ENCODE assay signal across 11 cellular contexts in the genomic region with DNA sequence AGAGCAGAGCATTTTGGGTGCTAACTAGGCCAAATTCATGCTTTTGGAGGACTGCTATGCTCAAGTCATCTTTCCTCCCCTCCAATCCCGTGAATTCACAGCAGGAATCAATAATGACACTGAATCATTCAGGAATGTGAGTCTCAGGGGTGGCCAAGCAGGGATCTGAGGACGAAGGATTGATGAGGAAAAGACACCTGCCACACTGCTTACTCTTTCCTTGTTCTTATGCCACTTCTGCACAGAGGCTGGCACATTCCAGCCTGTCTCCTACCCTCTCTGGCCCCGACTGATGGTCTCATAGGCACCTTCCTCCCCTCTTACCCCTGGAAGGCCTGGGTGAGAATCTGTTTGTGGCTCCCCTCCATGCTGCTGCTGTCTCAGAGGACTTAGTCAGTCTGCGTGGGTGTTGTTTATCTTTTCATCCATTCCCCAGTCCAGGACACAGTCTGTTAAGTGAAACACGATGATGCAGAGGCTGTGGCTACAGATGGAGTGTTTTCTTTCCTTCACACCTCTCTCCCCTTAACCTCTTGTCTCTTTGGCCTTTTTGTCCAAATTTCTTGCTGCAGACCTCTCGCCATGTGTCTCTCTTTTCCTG.
DNase-seq lines count a peak whose midpoint lies in the region; ATAC-seq and TF ChIP-seq lines count a peak whose summit lies in the region.
"Had no signal": no experiment of that assay in that cellular context is flagged by ENCODE, and none has a peak within 500 bp of the region (broad histone marks: within the 10 kb centered on the region; RNA-seq: fewer than 3 reads in every experiment).

No MANE protein-coding gene starts in this region.

- 0 out of 4 replicates have a peak, but pooled peaks of 1 of the 2 experiments have one; percentile 15 for TF ChIP-seq EP300 in SK-N-SH (IDR thresholded peaks at IDR 0.05; ENCODE audit: borderline replicate concordance in 1 of 2, low read depth in 1 of 2, low read length in 1 of 2)

- no peak for TF ChIP-seq RAD21 in SK-N-SH (IDR thresholded peaks at IDR 0.05; ENCODE audit: low read length)

- H3K27me3 ChIP-seq in SK-N-SH (ENCODE audit: insufficient read depth) (no peaks in the 10 kb centered on the region), psoas muscle (ENCODE audit: insufficient read depth in 3 of 3, low read length in 2 of 3) (no peaks in the 10 kb centered on the region)

- ATAC-seq in psoas muscle (peak; percentile 31 to 75 (median 54)), GM21447 (IDR thresholded peaks at IDR 0.05; ENCODE audit: unreplicated experiment) (no peak), GM18867 (IDR thresholded peaks at IDR 0.05; ENCODE audit: unreplicated experiment) (no peak)

- H3F3A ChIP-seq in SK-N-SH (replicated peaks; ENCODE audit: insufficient read depth): no peaks in the 10 kb centered on the region

- intact Hi-C loops in psoas muscle (cut with DNase I): no loop called here

- DNase-seq in COLO829 (ENCODE audit: low spot score) (peak; percentile 39), SK-N-SH (no peak), fibroblast of the aortic adventitia (ENCODE audit: low read depth) (peak; percentile 92), psoas muscle (peak; percentile 34 to 50), NCI-H446 treated with DMSO at 0.1 percent for 48 hours (lab: John Stamatoyannopoulos, UW) (no peak), NCI-H1105 treated with DMSO at 0.1 percent for 48 hours (lab: John Stamatoyannopoulos, UW) (no peak)
- DNase-seq: DMS79, kidney, NCI-H1092 treated with DMSO at 0.1 percent for 48 hours had no signal

- POLR2A ChIA-PET in SK-N-SH (lab: Yijun Ruan, JAX): no interaction called here

- H3K9ac ChIP-seq in SK-N-SH: no peak overlapping the region

- H3K79me2 ChIP-seq in SK-N-SH (ENCODE audit: insufficient read depth): no peaks in the 10 kb centered on the region

- H4K20me1 ChIP-seq in SK-N-SH (ENCODE audit: insufficient read depth): no peaks in the 10 kb centered on the region

- CTCF ChIA-PET in SK-N-SH (lab: Yijun Ruan, JAX): no interaction called here

- H3K9me3 ChIP-seq in SK-N-SH (no peaks in the 10 kb centered on the region), psoas muscle (no peaks in the 10 kb centered on the region)

- H3K4me2 ChIP-seq in SK-N-SH: peak overlapping the region; percentile 36

- H3K4me1 ChIP-seq in SK-N-SH (ENCODE audit: control insufficient read depth in 1 of 2, insufficient read depth in 2 of 2, low read depth in 1 of 2, low read length in 1 of 2) (peaks cover 0 to 13% of the 10 kb centered on the region in 2 experiments; a peak in 1 of 4 replicates), psoas muscle (peaks cover 4% of the 10 kb centered on the region)

- TF ChIP-seq CTCF in SK-N-SH (IDR thresholded peaks at IDR 0.05) (no peak), fibroblast of the aortic adventitia (IDR thresholded peaks at IDR 0.05; ENCODE audit: insufficient read depth, low read length) (no peak), psoas muscle (IDR thresholded peaks at IDR 0.05) (no peak)

- H3K4me3 ChIP-seq in SK-N-SH (ENCODE audit: low read depth in 2 of 2, low read length in 1 of 2) (no peak overlapping the region), fibroblast of the aortic adventitia (ENCODE audit: low read depth, low read length) (no peak overlapping the region), psoas muscle (no peak overlapping the region)

- 15% methylated on average over 6 of the region's 6 CpGs for WGBS in SK-N-SH (ENCODE audit: low lambda C conversion rate)
- WGBS in psoas muscle, 3 donors: 36 to 44% (median 41%) methylated on average over 6 of the region's 6 CpGs

- H3K9me2 ChIP-seq in SK-N-SH: no peaks in the 10 kb centered on the region

- H2AFZ ChIP-seq in SK-N-SH (ENCODE audit: low read depth): peak overlapping the region; percentile 42; the same call in 1 of the 2 replicates

- no peaks in the 10 kb centered on the region for H3K36me3 ChIP-seq in SK-N-SH (replicated peaks in 1 of 2; ENCODE audit: control insufficient read depth in 1 of 2, insufficient read depth in 2 of 2, low read length in 1 of 2)
- no peaks in the 10 kb centered on the region for H3K36me3 ChIP-seq in psoas muscle (ENCODE audit: insufficient read depth in 1 of 2, low read depth in 1 of 2)

- H3K27ac ChIP-seq in SK-N-SH (ENCODE audit: low read depth in 2 of 2, low read length in 1 of 2) (peak overlapping the region in 1 of 2 experiments; percentile 40; a peak in 1 of 4 replicates), psoas muscle (no peak overlapping the region)

TF ChIP-seq in SK-N-SH, 30 proteins besides CTCF, POLR2A, EP300 and RAD21 (continues in another document):
- TF ChIP-seq, protein P1, sequence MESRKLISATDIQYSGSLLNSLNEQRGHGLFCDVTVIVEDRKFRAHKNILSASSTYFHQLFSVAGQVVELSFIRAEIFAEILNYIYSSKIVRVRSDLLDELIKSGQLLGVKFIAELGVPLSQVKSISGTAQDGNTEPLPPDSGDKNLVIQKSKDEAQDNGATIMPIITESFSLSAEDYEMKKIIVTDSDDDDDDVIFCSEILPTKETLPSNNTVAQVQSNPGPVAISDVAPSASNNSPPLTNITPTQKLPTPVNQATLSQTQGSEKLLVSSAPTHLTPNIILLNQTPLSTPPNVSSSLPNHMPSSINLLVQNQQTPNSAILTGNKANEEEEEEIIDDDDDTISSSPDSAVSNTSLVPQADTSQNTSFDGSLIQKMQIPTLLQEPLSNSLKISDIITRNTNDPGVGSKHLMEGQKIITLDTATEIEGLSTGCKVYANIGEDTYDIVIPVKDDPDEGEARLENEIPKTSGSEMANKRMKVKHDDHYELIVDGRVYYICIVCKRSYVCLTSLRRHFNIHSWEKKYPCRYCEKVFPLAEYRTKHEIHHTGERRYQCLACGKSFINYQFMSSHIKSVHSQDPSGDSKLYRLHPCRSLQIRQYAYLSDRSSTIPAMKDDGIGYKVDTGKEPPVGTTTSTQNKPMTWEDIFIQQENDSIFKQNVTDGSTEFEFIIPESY (IDR thresholded peaks at IDR 0.05; ENCODE audit: borderline replicate concordance, low read depth): no peak
- TF ChIP-seq MXI1 (IDR thresholded peaks at IDR 0.05; ENCODE audit: low read depth, low read length) (no peak), YY1 (IDR thresholded peaks at IDR 0.05; ENCODE audit: low read depth) (no peak), FOXJ3 (CRISPR knock-in tag; IDR thresholded peaks at IDR 0.05) (no peak), CHD2 (IDR thresholded peaks at IDR 0.05; ENCODE audit: low read length, partially characterized antibody) (no peak), SIN3A (IDR thresholded peaks at IDR 0.05; ENCODE audit: borderline replicate concordance, low read depth, low read length) (no peak), GATA2 (CRISPR knock-in tag; IDR thresholded peaks at IDR 0.05) (no peak), NFIC (IDR thresholded peaks at IDR 0.05; ENCODE audit: borderline replicate concordance) (no peak), GABPA (IDR thresholded peaks at IDR 0.05; ENCODE audit: low read depth) (no peak), NRF1 (IDR thresholded peaks at IDR 0.05; ENCODE audit: low read depth, low read length) (no peak), JUND (IDR thresholded peaks at IDR 0.05) (peak; percentile 45), RFX5 (IDR thresholded peaks at IDR 0.05; ENCODE audit: low read length) (no peak), RCOR1 (IDR thresholded peaks at IDR 0.05; ENCODE audit: low read length) (no peak), EZH2phosphoT487 (IDR thresholded peaks at IDR 0.05; ENCODE audit: borderline replicate concordance, low read depth) (no peak)
- TF ChIP-seq, protein P2, sequence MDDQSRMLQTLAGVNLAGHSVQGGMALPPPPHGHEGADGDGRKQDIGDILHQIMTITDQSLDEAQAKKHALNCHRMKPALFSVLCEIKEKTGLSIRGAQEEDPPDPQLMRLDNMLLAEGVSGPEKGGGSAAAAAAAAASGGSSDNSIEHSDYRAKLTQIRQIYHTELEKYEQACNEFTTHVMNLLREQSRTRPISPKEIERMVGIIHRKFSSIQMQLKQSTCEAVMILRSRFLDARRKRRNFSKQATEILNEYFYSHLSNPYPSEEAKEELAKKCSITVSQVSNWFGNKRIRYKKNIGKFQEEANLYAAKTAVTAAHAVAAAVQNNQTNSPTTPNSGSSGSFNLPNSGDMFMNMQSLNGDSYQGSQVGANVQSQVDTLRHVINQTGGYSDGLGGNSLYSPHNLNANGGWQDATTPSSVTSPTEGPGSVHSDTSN (IDR thresholded peaks at IDR 0.05): peak; percentile 73
- TF ChIP-seq, protein P3, sequence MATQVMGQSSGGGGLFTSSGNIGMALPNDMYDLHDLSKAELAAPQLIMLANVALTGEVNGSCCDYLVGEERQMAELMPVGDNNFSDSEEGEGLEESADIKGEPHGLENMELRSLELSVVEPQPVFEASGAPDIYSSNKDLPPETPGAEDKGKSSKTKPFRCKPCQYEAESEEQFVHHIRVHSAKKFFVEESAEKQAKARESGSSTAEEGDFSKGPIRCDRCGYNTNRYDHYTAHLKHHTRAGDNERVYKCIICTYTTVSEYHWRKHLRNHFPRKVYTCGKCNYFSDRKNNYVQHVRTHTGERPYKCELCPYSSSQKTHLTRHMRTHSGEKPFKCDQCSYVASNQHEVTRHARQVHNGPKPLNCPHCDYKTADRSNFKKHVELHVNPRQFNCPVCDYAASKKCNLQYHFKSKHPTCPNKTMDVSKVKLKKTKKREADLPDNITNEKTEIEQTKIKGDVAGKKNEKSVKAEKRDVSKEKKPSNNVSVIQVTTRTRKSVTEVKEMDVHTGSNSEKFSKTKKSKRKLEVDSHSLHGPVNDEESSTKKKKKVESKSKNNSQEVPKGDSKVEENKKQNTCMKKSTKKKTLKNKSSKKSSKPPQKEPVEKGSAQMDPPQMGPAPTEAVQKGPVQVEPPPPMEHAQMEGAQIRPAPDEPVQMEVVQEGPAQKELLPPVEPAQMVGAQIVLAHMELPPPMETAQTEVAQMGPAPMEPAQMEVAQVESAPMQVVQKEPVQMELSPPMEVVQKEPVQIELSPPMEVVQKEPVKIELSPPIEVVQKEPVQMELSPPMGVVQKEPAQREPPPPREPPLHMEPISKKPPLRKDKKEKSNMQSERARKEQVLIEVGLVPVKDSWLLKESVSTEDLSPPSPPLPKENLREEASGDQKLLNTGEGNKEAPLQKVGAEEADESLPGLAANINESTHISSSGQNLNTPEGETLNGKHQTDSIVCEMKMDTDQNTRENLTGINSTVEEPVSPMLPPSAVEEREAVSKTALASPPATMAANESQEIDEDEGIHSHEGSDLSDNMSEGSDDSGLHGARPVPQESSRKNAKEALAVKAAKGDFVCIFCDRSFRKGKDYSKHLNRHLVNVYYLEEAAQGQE (IDR thresholded peaks at IDR 0.05; ENCODE audit: low read depth, low read length): no peak
- TF ChIP-seq, protein P4, sequence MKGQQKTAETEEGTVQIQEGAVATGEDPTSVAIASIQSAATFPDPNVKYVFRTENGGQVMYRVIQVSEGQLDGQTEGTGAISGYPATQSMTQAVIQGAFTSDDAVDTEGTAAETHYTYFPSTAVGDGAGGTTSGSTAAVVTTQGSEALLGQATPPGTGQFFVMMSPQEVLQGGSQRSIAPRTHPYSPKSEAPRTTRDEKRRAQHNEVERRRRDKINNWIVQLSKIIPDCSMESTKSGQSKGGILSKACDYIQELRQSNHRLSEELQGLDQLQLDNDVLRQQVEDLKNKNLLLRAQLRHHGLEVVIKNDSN (IDR thresholded peaks at IDR 0.05; ENCODE audit: borderline replicate concordance, low read depth): no peak

Comparison
In these comparisons a context has a peak if more than half of its experiments do, and no peak if none do; other contexts are left out.
1. DNase-seq: peak in COLO829 (single experiment), fibroblast of the aortic adventitia (single experiment) and psoas muscle (2 of 2); none in SK-N-SH (single experiment), NCI-H446 treated with DMSO at 0.1 percent for 48 hours (single experiment) and NCI-H1105 treated with DMSO at 0.1 percent for 48 hours (single experiment).
2. ATAC-seq: peak in psoas muscle (4 of 4); none in GM21447 (single experiment) and GM18867 (single experiment).